1 cellular context compared by ENCODE assay signal in the genomic region with DNA sequence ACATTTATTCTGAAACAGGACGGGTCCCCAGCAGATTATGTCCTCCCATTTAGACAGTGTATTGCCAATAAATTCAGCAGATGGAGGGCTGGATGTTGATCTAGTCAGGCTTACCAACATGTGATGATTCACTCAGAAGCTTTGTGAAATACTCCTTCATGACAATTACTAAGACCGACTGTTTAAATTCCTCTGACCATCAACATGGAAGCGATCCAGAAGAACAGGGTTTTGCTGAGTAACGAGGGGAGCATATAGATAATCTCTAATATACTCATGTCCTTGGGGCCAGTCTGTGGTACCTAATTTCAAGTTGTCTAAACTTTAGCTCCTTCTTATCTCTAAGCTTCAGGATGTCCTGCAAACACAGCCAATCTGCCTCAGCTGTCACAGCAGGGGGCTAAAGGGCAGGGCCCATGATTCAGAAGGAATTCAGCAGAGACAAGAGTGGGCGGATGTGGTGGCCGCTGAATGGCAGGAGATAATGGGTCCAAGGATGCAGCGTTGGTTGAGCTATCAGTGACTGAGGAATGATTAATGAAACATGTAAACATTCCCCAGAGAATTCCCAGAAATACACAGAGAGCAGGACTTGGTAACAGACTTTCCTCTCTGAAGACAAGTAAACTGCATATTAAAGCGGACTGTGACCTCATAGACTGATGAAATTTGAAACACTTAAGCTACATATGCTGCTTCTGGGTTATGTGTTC.
A peak's percentile ranks its signal among the peaks of the same experiment; 100 is the strongest.
TF ChIP-seq lines count a peak whose summit lies in the region.

No MANE protein-coding gene starts in this region.

TF ChIP-seq in HepG2, 621 proteins besides CTCF, POLR2A, EP300 and RAD21 (continued from another document and continues in another):
- TF ChIP-seq, protein P1, sequence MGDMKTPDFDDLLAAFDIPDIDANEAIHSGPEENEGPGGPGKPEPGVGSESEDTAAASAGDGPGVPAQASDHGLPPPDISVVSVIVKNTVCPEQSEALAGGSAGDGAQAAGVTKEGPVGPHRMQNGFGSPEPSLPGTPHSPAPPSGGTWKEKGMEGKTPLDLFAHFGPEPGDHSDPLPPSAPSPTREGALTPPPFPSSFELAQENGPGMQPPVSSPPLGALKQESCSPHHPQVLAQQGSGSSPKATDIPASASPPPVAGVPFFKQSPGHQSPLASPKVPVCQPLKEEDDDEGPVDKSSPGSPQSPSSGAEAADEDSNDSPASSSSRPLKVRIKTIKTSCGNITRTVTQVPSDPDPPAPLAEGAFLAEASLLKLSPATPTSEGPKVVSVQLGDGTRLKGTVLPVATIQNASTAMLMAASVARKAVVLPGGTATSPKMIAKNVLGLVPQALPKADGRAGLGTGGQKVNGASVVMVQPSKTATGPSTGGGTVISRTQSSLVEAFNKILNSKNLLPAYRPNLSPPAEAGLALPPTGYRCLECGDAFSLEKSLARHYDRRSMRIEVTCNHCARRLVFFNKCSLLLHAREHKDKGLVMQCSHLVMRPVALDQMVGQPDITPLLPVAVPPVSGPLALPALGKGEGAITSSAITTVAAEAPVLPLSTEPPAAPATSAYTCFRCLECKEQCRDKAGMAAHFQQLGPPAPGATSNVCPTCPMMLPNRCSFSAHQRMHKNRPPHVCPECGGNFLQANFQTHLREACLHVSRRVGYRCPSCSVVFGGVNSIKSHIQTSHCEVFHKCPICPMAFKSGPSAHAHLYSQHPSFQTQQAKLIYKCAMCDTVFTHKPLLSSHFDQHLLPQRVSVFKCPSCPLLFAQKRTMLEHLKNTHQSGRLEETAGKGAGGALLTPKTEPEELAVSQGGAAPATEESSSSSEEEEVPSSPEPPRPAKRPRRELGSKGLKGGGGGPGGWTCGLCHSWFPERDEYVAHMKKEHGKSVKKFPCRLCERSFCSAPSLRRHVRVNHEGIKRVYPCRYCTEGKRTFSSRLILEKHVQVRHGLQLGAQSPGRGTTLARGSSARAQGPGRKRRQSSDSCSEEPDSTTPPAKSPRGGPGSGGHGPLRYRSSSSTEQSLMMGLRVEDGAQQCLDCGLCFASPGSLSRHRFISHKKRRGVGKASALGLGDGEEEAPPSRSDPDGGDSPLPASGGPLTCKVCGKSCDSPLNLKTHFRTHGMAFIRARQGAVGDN (CRISPR knock-in tag; IDR thresholded peaks at IDR 0.05): no peak; the same call in 1 of the 2 replicates
- TF ChIP-seq ARHGAP35 (CRISPR knock-in tag; IDR thresholded peaks at IDR 0.05; ENCODE audit: borderline replicate concordance) (no peak), ZNF766 (CRISPR knock-in tag; IDR thresholded peaks at IDR 0.05; ENCODE audit: borderline replicate concordance) (no peak), SNRNP70 (IDR thresholded peaks at IDR 0.05; ENCODE audit: low read depth, low read length) (no peak), NR2F2 (IDR thresholded peaks at IDR 0.05; ENCODE audit: borderline replicate concordance, low read depth) (peak; percentile 85), SP1 (IDR thresholded peaks at IDR 0.05) (no peak), SP1 (CRISPR knock-in tag; IDR thresholded peaks at IDR 0.05) (peak; percentile 49; the same call in 1 of the 2 replicates), CEBPB (IDR thresholded peaks at IDR 0.05; ENCODE audit: borderline replicate concordance, low read depth, low read length) (peak; percentile 35; the same call in 1 of the 2 replicates), CENPT (CRISPR knock-in tag; IDR thresholded peaks at IDR 0.05; ENCODE audit: low read depth) (no peak), ZNF205 (CRISPR knock-in tag; IDR thresholded peaks at IDR 0.05) (peak; percentile 73; the same call in 1 of the 2 replicates), PHF21A (CRISPR knock-in tag; IDR thresholded peaks at IDR 0.05) (peak; percentile 95), ZNF17 (CRISPR knock-in tag; IDR thresholded peaks at IDR 0.05) (no peak), ZNF543 (CRISPR knock-in tag; IDR thresholded peaks at IDR 0.05) (no peak), ZNF138 (CRISPR knock-in tag; IDR thresholded peaks at IDR 0.05; ENCODE audit: low read depth) (no peak), NR2C2 (CRISPR knock-in tag; IDR thresholded peaks at IDR 0.05; ENCODE audit: borderline replicate concordance) (peak; percentile 44; the same call in 1 of the 2 replicates), KLF6 (CRISPR knock-in tag; IDR thresholded peaks at IDR 0.05) (peak; percentile 68; the same call in 1 of the 2 replicates), ZNF430 (CRISPR knock-in tag; IDR thresholded peaks at IDR 0.05) (no peak), ZNF160 (CRISPR knock-in tag; IDR thresholded peaks at IDR 0.05) (no peak), GPN1 (CRISPR knock-in tag; IDR thresholded peaks at IDR 0.05; ENCODE audit: borderline replicate concordance) (no peak), GTF3A (CRISPR knock-in tag; conservative IDR thresholded peaks at IDR 0.05) (no peak), NRL (CRISPR knock-in tag; IDR thresholded peaks at IDR 0.05; ENCODE audit: borderline replicate concordance) (no peak), SALL2 (CRISPR knock-in tag; IDR thresholded peaks at IDR 0.05) (no peak; the same call in 1 of the 2 replicates), MAFG (CRISPR knock-in tag; IDR thresholded peaks at IDR 0.05) (no peak), JDP2 (CRISPR knock-in tag; IDR thresholded peaks at IDR 0.05; ENCODE audit: borderline replicate concordance) (no peak), ZNF350 (CRISPR knock-in tag; IDR thresholded peaks at IDR 0.05; ENCODE audit: borderline replicate concordance, low read depth) (peak; percentile 34; the same call in 1 of the 2 replicates), ZNF737 (CRISPR knock-in tag; IDR thresholded peaks at IDR 0.05; ENCODE audit: borderline replicate concordance) (no peak; the same call in 1 of the 2 replicates), RXRA (CRISPR knock-in tag; IDR thresholded peaks at IDR 0.05) (peak; percentile 89; the same call in 1 of the 2 replicates)
- TF ChIP-seq, protein P2, sequence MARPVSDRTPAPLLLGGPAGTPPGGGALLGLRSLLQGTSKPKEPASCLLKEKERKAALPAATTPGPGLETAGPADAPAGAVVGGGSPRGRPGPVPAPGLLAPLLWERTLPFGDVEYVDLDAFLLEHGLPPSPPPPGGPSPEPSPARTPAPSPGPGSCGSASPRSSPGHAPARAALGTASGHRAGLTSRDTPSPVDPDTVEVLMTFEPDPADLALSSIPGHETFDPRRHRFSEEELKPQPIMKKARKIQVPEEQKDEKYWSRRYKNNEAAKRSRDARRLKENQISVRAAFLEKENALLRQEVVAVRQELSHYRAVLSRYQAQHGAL (CRISPR knock-in tag; IDR thresholded peaks at IDR 0.05; ENCODE audit: not compliant biosample characterization): no peak
- TF ChIP-seq, protein P3, sequence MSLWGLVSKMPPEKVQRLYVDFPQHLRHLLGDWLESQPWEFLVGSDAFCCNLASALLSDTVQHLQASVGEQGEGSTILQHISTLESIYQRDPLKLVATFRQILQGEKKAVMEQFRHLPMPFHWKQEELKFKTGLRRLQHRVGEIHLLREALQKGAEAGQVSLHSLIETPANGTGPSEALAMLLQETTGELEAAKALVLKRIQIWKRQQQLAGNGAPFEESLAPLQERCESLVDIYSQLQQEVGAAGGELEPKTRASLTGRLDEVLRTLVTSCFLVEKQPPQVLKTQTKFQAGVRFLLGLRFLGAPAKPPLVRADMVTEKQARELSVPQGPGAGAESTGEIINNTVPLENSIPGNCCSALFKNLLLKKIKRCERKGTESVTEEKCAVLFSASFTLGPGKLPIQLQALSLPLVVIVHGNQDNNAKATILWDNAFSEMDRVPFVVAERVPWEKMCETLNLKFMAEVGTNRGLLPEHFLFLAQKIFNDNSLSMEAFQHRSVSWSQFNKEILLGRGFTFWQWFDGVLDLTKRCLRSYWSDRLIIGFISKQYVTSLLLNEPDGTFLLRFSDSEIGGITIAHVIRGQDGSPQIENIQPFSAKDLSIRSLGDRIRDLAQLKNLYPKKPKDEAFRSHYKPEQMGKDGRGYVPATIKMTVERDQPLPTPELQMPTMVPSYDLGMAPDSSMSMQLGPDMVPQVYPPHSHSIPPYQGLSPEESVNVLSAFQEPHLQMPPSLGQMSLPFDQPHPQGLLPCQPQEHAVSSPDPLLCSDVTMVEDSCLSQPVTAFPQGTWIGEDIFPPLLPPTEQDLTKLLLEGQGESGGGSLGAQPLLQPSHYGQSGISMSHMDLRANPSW (CRISPR knock-in tag; IDR thresholded peaks at IDR 0.05; ENCODE audit: borderline replicate concordance): no peak
- TF ChIP-seq, protein P4, sequence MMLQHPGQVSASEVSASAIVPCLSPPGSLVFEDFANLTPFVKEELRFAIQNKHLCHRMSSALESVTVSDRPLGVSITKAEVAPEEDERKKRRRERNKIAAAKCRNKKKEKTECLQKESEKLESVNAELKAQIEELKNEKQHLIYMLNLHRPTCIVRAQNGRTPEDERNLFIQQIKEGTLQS (CRISPR knock-in tag; IDR thresholded peaks at IDR 0.05): no peak
- TF ChIP-seq, protein P5, sequence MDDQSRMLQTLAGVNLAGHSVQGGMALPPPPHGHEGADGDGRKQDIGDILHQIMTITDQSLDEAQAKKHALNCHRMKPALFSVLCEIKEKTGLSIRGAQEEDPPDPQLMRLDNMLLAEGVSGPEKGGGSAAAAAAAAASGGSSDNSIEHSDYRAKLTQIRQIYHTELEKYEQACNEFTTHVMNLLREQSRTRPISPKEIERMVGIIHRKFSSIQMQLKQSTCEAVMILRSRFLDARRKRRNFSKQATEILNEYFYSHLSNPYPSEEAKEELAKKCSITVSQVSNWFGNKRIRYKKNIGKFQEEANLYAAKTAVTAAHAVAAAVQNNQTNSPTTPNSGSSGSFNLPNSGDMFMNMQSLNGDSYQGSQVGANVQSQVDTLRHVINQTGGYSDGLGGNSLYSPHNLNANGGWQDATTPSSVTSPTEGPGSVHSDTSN (CRISPR knock-in tag; IDR thresholded peaks at IDR 0.05; ENCODE audit: borderline replicate concordance): no peak
- TF ChIP-seq, protein P6, sequence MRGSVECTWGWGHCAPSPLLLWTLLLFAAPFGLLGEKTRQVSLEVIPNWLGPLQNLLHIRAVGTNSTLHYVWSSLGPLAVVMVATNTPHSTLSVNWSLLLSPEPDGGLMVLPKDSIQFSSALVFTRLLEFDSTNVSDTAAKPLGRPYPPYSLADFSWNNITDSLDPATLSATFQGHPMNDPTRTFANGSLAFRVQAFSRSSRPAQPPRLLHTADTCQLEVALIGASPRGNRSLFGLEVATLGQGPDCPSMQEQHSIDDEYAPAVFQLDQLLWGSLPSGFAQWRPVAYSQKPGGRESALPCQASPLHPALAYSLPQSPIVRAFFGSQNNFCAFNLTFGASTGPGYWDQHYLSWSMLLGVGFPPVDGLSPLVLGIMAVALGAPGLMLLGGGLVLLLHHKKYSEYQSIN (CRISPR knock-in tag; IDR thresholded peaks at IDR 0.05; ENCODE audit: borderline replicate concordance): no peak
- TF ChIP-seq, protein P7, sequence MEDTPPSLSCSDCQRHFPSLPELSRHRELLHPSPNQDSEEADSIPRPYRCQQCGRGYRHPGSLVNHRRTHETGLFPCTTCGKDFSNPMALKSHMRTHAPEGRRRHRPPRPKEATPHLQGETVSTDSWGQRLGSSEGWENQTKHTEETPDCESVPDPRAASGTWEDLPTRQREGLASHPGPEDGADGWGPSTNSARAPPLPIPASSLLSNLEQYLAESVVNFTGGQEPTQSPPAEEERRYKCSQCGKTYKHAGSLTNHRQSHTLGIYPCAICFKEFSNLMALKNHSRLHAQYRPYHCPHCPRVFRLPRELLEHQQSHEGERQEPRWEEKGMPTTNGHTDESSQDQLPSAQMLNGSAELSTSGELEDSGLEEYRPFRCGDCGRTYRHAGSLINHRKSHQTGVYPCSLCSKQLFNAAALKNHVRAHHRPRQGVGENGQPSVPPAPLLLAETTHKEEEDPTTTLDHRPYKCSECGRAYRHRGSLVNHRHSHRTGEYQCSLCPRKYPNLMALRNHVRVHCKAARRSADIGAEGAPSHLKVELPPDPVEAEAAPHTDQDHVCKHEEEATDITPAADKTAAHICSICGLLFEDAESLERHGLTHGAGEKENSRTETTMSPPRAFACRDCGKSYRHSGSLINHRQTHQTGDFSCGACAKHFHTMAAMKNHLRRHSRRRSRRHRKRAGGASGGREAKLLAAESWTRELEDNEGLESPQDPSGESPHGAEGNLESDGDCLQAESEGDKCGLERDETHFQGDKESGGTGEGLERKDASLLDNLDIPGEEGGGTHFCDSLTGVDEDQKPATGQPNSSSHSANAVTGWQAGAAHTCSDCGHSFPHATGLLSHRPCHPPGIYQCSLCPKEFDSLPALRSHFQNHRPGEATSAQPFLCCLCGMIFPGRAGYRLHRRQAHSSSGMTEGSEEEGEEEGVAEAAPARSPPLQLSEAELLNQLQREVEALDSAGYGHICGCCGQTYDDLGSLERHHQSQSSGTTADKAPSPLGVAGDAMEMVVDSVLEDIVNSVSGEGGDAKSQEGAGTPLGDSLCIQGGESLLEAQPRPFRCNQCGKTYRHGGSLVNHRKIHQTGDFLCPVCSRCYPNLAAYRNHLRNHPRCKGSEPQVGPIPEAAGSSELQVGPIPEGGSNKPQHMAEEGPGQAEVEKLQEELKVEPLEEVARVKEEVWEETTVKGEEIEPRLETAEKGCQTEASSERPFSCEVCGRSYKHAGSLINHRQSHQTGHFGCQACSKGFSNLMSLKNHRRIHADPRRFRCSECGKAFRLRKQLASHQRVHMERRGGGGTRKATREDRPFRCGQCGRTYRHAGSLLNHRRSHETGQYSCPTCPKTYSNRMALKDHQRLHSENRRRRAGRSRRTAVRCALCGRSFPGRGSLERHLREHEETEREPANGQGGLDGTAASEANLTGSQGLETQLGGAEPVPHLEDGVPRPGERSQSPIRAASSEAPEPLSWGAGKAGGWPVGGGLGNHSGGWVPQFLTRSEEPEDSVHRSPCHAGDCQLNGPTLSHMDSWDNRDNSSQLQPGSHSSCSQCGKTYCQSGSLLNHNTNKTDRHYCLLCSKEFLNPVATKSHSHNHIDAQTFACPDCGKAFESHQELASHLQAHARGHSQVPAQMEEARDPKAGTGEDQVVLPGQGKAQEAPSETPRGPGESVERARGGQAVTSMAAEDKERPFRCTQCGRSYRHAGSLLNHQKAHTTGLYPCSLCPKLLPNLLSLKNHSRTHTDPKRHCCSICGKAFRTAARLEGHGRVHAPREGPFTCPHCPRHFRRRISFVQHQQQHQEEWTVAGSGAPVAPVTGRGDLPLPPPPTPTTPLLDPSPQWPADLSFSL (CRISPR knock-in tag; IDR thresholded peaks at IDR 0.05): no peak
- TF ChIP-seq, protein P8, sequence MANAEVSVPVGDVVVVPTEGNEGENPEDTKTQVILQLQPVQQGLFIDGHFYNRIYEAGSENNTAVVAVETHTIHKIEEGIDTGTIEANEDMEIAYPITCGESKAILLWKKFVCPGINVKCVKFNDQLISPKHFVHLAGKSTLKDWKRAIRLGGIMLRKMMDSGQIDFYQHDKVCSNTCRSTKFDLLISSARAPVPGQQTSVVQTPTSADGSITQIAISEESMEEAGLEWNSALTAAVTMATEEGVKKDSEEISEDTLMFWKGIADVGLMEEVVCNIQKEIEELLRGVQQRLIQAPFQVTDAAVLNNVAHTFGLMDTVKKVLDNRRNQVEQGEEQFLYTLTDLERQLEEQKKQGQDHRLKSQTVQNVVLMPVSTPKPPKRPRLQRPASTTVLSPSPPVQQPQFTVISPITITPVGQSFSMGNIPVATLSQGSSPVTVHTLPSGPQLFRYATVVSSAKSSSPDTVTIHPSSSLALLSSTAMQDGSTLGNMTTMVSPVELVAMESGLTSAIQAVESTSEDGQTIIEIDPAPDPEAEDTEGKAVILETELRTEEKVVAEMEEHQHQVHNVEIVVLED (CRISPR knock-in tag; IDR thresholded peaks at IDR 0.05; ENCODE audit: borderline replicate concordance): no peak
- TF ChIP-seq, protein P9, sequence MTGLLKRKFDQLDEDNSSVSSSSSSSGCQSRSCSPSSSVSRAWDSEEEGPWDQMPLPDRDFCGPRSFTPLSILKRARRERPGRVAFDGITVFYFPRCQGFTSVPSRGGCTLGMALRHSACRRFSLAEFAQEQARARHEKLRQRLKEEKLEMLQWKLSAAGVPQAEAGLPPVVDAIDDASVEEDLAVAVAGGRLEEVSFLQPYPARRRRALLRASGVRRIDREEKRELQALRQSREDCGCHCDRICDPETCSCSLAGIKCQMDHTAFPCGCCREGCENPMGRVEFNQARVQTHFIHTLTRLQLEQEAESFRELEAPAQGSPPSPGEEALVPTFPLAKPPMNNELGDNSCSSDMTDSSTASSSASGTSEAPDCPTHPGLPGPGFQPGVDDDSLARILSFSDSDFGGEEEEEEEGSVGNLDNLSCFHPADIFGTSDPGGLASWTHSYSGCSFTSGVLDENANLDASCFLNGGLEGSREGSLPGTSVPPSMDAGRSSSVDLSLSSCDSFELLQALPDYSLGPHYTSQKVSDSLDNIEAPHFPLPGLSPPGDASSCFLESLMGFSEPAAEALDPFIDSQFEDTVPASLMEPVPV (CRISPR knock-in tag; IDR thresholded peaks at IDR 0.05): no peak
